Comparison of ENCODE assay signal across 21 cellular contexts in genomic region chr9:131499254-131499653, GRCh38. TPM values are rescaled to one million over a fixed set of nuclear protein-coding genes. Genes with fewer than 3 reads are reported as not detected.
A peak's percentile ranks its signal among the peaks of the same experiment; 100 is the strongest.
DNase-seq lines count a peak whose midpoint lies in the region; ATAC-seq and TF ChIP-seq lines count a peak whose summit lies in the region.
"Had no signal": no experiment of that assay in that cellular context is flagged by ENCODE, and none has a peak within 500 bp of the region (broad histone marks: within the 10 kb centered on the region; RNA-seq: fewer than 3 reads in every experiment).

No MANE protein-coding gene starts in this region.

- no peak for ATAC-seq in psoas muscle
- ATAC-seq: right cardiac atrium had no signal

- H3K4me3 ChIP-seq in psoas muscle, result no peak overlapping the region

- WGBS in psoas muscle, 3 donors, result 62 to 78% (median 67%) methylated on average over 7 of the region's 7 CpGs

- H3K9me3 Mint-ChIP-seq in activated CD4-positive, alpha-beta T cell treated with anti-CD3 and anti-CD28 coated beads, Interleukin-2, amount 10 ng/mL, durations not matched to agents 24 days and 14 days, result no peaks in the 10 kb centered on the region
- no peaks in the 10 kb centered on the region for H3K9me3 Mint-ChIP-seq in activated naive CD8-positive, alpha-beta T cell treated with anti-CD3 and anti-CD28 coated beads for 36 hours
- no peaks in the 10 kb centered on the region for H3K9me3 Mint-ChIP-seq in nephron progenitor cell

- H3K27ac ChIP-seq in KOPT-K1 (ENCODE audit: low read depth, low read length, poor library complexity, severe bottlenecking) (peak overlapping the region; percentile 79), psoas muscle (no peak overlapping the region)
- H3K27ac ChIP-seq: neutrophil had no signal

- H3K9me3 ChIP-seq in KOPT-K1 (ENCODE audit: insufficient read depth, low read length, poor library complexity, severe bottlenecking) (no peaks in the 10 kb centered on the region), psoas muscle (no peaks in the 10 kb centered on the region)
- H3K9me3 ChIP-seq: neutrophil had no signal

- peaks cover 17% of the 10 kb centered on the region for H3K4me1 ChIP-seq in psoas muscle

- no peak overlapping the region for H3K4me3 Mint-ChIP-seq in activated CD4-positive, alpha-beta T cell treated with anti-CD3 and anti-CD28 coated beads, Interleukin-2, amount 10 ng/mL, durations not matched to agents 24 days and 14 days
- H3K4me3 Mint-ChIP-seq in activated naive CD8-positive, alpha-beta T cell treated with anti-CD3 and anti-CD28 coated beads for 36 hours, result no peak overlapping the region
- no peak overlapping the region for H3K4me3 Mint-ChIP-seq in nephron progenitor cell

- H3K27me3 Mint-ChIP-seq in activated CD4-positive, alpha-beta T cell treated with anti-CD3 and anti-CD28 coated beads, Interleukin-2, amount 10 ng/mL, durations not matched to agents 24 days and 14 days, result no peaks in the 10 kb centered on the region
- H3K27me3 Mint-ChIP-seq in activated naive CD8-positive, alpha-beta T cell treated with anti-CD3 and anti-CD28 coated beads for 36 hours, result peaks cover 4% of the 10 kb centered on the region
- peaks cover 3% of the 10 kb centered on the region for H3K27me3 Mint-ChIP-seq in nephron progenitor cell (ENCODE audit: low read depth, poor library complexity)

- intact Hi-C loops in activated CD4-positive, alpha-beta T cell treated with anti-CD3 and anti-CD28 coated beads, Interleukin-2, amount 10 ng/mL, durations not matched to agents 24 days and 14 days (cut with micrococcal nuclease), result no loop called here
- intact Hi-C loops in psoas muscle (cut with DNase I), result no loop called here

- H3K36me3 ChIP-seq in KOPT-K1 (ENCODE audit: insufficient read depth, low read length) (peaks cover 55% of the 10 kb centered on the region), psoas muscle (ENCODE audit: insufficient read depth in 1 of 2, low read depth in 1 of 2) (peaks cover 5 to 67% of the 10 kb centered on the region in 2 donors)

- no peak for DNase-seq in activated CD4-positive, alpha-beta T cell treated with anti-CD3 and anti-CD28 coated beads, Interleukin-2, amount 10 ng/mL, durations not matched to agents 24 days and 14 days
- DNase-seq in activated CD4-positive, alpha-beta T cell treated with anti-CD3 and anti-CD28 coated beads for 48 hours, result no peak
- DNase-seq in activated naive CD8-positive, alpha-beta T cell treated with anti-CD3 and anti-CD28 coated beads for 36 hours, result no peak
- DNase-seq in nephron progenitor cell (no peak), GDM1 (lab: John Stamatoyannopoulos, UW) (no peak), AML-193 (lab: John Stamatoyannopoulos, UW) (no peak), psoas muscle (no peak)
- DNase-seq: amygdala; HCEC 1CT; hypothalamus; Kasumi-1; kidney glomerular epithelial cell; mesendoderm; NCI-H1436; NK-92 treated with Interleukin-12 subunit alpha and Interleukin-12 subunit beta, amount 100 ng/mL, for 24 hours; Right ventricle myocardium superior had no signal

- TF ChIP-seq CTCF in nephron progenitor cell (IDR thresholded peaks at IDR 0.05) (no peak), psoas muscle (IDR thresholded peaks at IDR 0.05) (no peak)

- peaks cover 39% of the 10 kb centered on the region for H3K4me1 Mint-ChIP-seq in activated CD4-positive, alpha-beta T cell treated with anti-CD3 and anti-CD28 coated beads, Interleukin-2, amount 10 ng/mL, durations not matched to agents 24 days and 14 days
- H3K4me1 Mint-ChIP-seq in activated naive CD8-positive, alpha-beta T cell treated with anti-CD3 and anti-CD28 coated beads for 36 hours, result peaks cover 52% of the 10 kb centered on the region
- peaks cover 39% of the 10 kb centered on the region for H3K4me1 Mint-ChIP-seq in nephron progenitor cell

- no peaks in the 10 kb centered on the region for H3K27me3 ChIP-seq in psoas muscle (ENCODE audit: insufficient read depth in 3 of 3, low read length in 2 of 3)

- peaks cover 40% of the 10 kb centered on the region for H3K36me3 Mint-ChIP-seq in activated CD4-positive, alpha-beta T cell treated with anti-CD3 and anti-CD28 coated beads, Interleukin-2, amount 10 ng/mL, durations not matched to agents 24 days and 14 days (ENCODE audit: low read depth)
- H3K36me3 Mint-ChIP-seq in activated naive CD8-positive, alpha-beta T cell treated with anti-CD3 and anti-CD28 coated beads for 36 hours, result peaks cover 28% of the 10 kb centered on the region
- H3K36me3 Mint-ChIP-seq in nephron progenitor cell (ENCODE audit: low read depth), result peaks cover 51% of the 10 kb centered on the region

- H3K27ac Mint-ChIP-seq in activated CD4-positive, alpha-beta T cell treated with anti-CD3 and anti-CD28 coated beads, Interleukin-2, amount 10 ng/mL, durations not matched to agents 24 days and 14 days, result peak overlapping the region; percentile 84
- H3K27ac Mint-ChIP-seq in activated naive CD8-positive, alpha-beta T cell treated with anti-CD3 and anti-CD28 coated beads for 36 hours, result peak overlapping the region; percentile 59
- peak overlapping the region; percentile 88 for H3K27ac Mint-ChIP-seq in nephron progenitor cell

RNA-seq across cellular contexts. Expression of gene POMT1, which starts 3.5 kb away (rescaled TPM):
- total RNA-seq in activated CD4-positive, alpha-beta T cell treated with anti-CD3 and anti-CD28 coated beads, Interleukin-2, amount 10 ng/mL, durations not matched to agents 24 days and 14 days, result 32.8 and 34.6 TPM in 2 replicates
- 10 to 100 TPM; 19.4 to 21.5 TPM for total RNA-seq in activated naive CD8-positive, alpha-beta T cell treated with anti-CD3 and anti-CD28 coated beads for 36 hours
- 10 to 100 TPM; 10.9 to 30.8 (median 14.2) TPM for total RNA-seq in psoas muscle
- polyA plus RNA-seq in psoas muscle, result 10 to 100 TPM; 11.2 to 23.0 (median 20.8) TPM

RNA-seq across cellular contexts. Expression of gene UCK1, which starts 31.8 kb away (rescaled TPM):
- total RNA-seq in activated CD4-positive, alpha-beta T cell treated with anti-CD3 and anti-CD28 coated beads, Interleukin-2, amount 10 ng/mL, durations not matched to agents 24 days and 14 days, result 25.2 and 27.9 TPM in 2 replicates
- 10 to 100 TPM; 22.1 to 23.0 TPM for total RNA-seq in activated naive CD8-positive, alpha-beta T cell treated with anti-CD3 and anti-CD28 coated beads for 36 hours
- 10 to 100 TPM; 16.8 to 40.0 (median 21.8) TPM for total RNA-seq in psoas muscle
- 10 to 100 TPM; 37.8 to 75.6 (median 47.4) TPM for polyA plus RNA-seq in psoas muscle

RNA-seq across cellular contexts. Expression of gene PRRT1B, which starts 46.1 kb away (rescaled TPM):
- total RNA-seq in activated CD4-positive, alpha-beta T cell treated with anti-CD3 and anti-CD28 coated beads, Interleukin-2, amount 10 ng/mL, durations not matched to agents 24 days and 14 days, result not detected in 2 replicates
- total RNA-seq in activated naive CD8-positive, alpha-beta T cell treated with anti-CD3 and anti-CD28 coated beads for 36 hours, result not detected
- not detected for total RNA-seq in psoas muscle
- polyA plus RNA-seq in psoas muscle, result not detected
- total RNA-seq: A673, cerebellum, right cardiac atrium, Right ventricle myocardium superior had no signal
- polyA plus RNA-seq: right cardiac atrium had no signal
